In the genomic region with DNA sequence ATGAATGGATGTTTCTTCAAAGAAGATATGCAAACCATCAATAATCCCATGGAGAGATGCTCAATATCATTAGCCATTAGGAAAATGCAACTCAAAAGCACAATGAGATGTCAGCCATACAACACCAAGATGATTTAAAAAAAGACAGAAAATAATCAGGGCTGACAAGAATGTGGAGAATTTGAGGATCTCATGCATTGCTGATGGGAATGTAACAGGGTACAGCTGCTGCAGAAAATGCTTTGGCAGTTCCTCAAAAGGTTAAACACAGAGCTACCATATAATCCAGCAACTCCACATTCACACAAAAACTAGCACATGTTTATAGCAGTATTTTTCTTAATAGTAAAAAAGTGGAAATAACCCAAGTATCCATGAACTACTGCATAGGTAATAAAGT, we compare ENCODE assay signal across 28 cellular contexts.
"Had no signal": no experiment of that assay in that cellular context is flagged by ENCODE, and none has a peak within 500 bp of the region (broad histone marks: within the 10 kb centered on the region; RNA-seq: fewer than 3 reads in every experiment).

No MANE protein-coding gene starts in this region.

- H3K4me3 ChIP-seq: stomach, suprapubic skin, testis, thoracic aorta, thyroid gland, tibial artery, tibial nerve, transverse colon, upper lobe of left lung, upper lobe of right lung, uterus, vagina had no signal

- H3K27ac ChIP-seq: stomach, suprapubic skin, testis, thoracic aorta, thyroid gland, tibial artery, tibial nerve, transverse colon, upper lobe of left lung, upper lobe of right lung, uterus, vagina had no signal

- H3K36me3 ChIP-seq: stomach, suprapubic skin, thoracic aorta, thyroid gland, tibial artery, tibial nerve, transverse colon, upper lobe of left lung, upper lobe of right lung, uterus, vagina had no signal

- H3K27ac Mint-ChIP-seq: stimulated activated effector memory CD8-positive, alpha-beta T cell treated with anti-CD3 and anti-CD28 coated beads, Interleukin-12 subunit alpha, Interleukin-12 subunit beta, amount 100 ng/mL, for 72 hours; stimulated activated memory B cell treated with anti-CD40 and anti-IgM and Interleukin-4, amounts not matched to agents 10 μg/mL and 1 μg/mL and 100 μg/mL, for 72 hours; stimulated activated naive B cell treated with anti-CD40 and anti-IgM and Interleukin-4, amounts not matched to agents 10 μg/mL and 1 μg/mL and 100 μg/mL, for 72 hours; stimulated activated naive CD8-positive, alpha-beta T cell treated with anti-CD3 and anti-CD28 coated beads, Interleukin-15, Interleukin-2, amounts not matched to agents 100 ng/mL and 50 ng/mL, for 24 hours; type B pancreatic cell had no signal

- H3K4me1 Mint-ChIP-seq: stimulated activated effector memory CD8-positive, alpha-beta T cell treated with anti-CD3 and anti-CD28 coated beads, Interleukin-12 subunit alpha, Interleukin-12 subunit beta, amount 100 ng/mL, for 72 hours; stimulated activated memory B cell treated with anti-CD40 and anti-IgM and Interleukin-4, amounts not matched to agents 10 μg/mL and 1 μg/mL and 100 μg/mL, for 72 hours; stimulated activated naive CD8-positive, alpha-beta T cell treated with anti-CD3 and anti-CD28 coated beads, Interleukin-15, amount 100 ng/mL, for 72 hours had no signal

- H3K9me3 Mint-ChIP-seq: stimulated activated effector memory CD8-positive, alpha-beta T cell treated with anti-CD3 and anti-CD28 coated beads, Interleukin-12 subunit alpha, Interleukin-12 subunit beta, amount 100 ng/mL, for 72 hours; stimulated activated memory B cell treated with anti-CD40 and anti-IgM and Interleukin-4, amounts not matched to agents 10 μg/mL and 1 μg/mL and 100 μg/mL, for 72 hours; stimulated activated naive CD8-positive, alpha-beta T cell treated with anti-CD3 and anti-CD28 coated beads, Interleukin-15, amount 100 ng/mL, for 72 hours; stimulated activated naive CD8-positive, alpha-beta T cell treated with anti-CD3 and anti-CD28 coated beads, Interleukin-15, Interleukin-2, amounts not matched to agents 100 ng/mL and 50 ng/mL, for 24 hours; type B pancreatic cell had no signal

- H3K36me3 Mint-ChIP-seq: stimulated activated effector memory CD8-positive, alpha-beta T cell treated with anti-CD3 and anti-CD28 coated beads, Interleukin-12 subunit alpha, Interleukin-12 subunit beta, amount 100 ng/mL, for 72 hours; type B pancreatic cell had no signal

- H3K4me1 ChIP-seq: stomach, suprapubic skin, testis, thyroid gland, tibial artery, tibial nerve, transverse colon, upper lobe of left lung, upper lobe of right lung, uterus, vagina had no signal

- H3K4me3 Mint-ChIP-seq: stimulated activated effector memory CD8-positive, alpha-beta T cell treated with anti-CD3 and anti-CD28 coated beads, Interleukin-12 subunit alpha, Interleukin-12 subunit beta, amount 100 ng/mL, for 72 hours; stimulated activated memory B cell treated with anti-CD40 and anti-IgM and Interleukin-4, amounts not matched to agents 10 μg/mL and 1 μg/mL and 100 μg/mL, for 72 hours; stimulated activated naive B cell treated with anti-CD40 and anti-IgM and Interleukin-4, amounts not matched to agents 10 μg/mL and 1 μg/mL and 100 μg/mL, for 72 hours; stimulated activated naive CD8-positive, alpha-beta T cell treated with anti-CD3 and anti-CD28 coated beads, Interleukin-15, amount 100 ng/mL, for 72 hours; stimulated activated naive CD8-positive, alpha-beta T cell treated with anti-CD3 and anti-CD28 coated beads, Interleukin-15, Interleukin-2, amounts not matched to agents 100 ng/mL and 50 ng/mL, for 24 hours; type B pancreatic cell had no signal

- FAIRE-seq: urothelium cell line had no signal

- DNase-seq: stimulated activated CD4-positive, alpha-beta T cell treated with anti-CD3 and anti-CD28 coated beads, Interleukin-2, amount 100 ng/mL, for 48 hours; stimulated activated CD4-positive, alpha-beta T cell treated with anti-CD3 and anti-CD28 coated beads, Interleukin-4, amount 100 ng/mL, for 1 hour; stimulated activated CD4-positive, alpha-beta T cell treated with anti-CD3 and anti-CD28 coated beads, Interleukin-4, amount 100 ng/mL, for 24 hours; stimulated activated CD4-positive, alpha-beta T cell treated with anti-CD3 and anti-CD28 coated beads, Interleukin-4, amount 100 ng/mL, for 4 hours; stimulated activated CD8-positive, alpha-beta memory T cell treated with anti-CD3 and anti-CD28 coated beads, Interleukin-4, amount 100 ng/mL, for 48 hours; stimulated activated naive B cell treated with anti-CD40 and anti-IgM and Interleukin-4, amounts not matched to agents 10 μg/mL and 1 μg/mL and 100 μg/mL, for 72 hours; stimulated activated naive CD4-positive, alpha-beta T cell; stimulated activated naive CD4-positive, alpha-beta T cell treated with Interleukin-2 at 50 U/mL for 16 hours; stimulated activated naive CD8-positive, alpha-beta T cell treated with anti-CD3 and anti-CD28 coated beads, Interleukin-15, amount 100 ng/mL, for 72 hours; stimulated activated naive CD8-positive, alpha-beta T cell treated with anti-CD3 and anti-CD28 coated beads, Interleukin-15, Interleukin-2, amounts not matched to agents 100 U/mL and 50 U/mL, for 24 hours; stomach; substantia nigra; testis; thyroid gland; tibial artery; transverse colon; upper lobe of left lung; upper lobe of right lung; uterus had no signal

- H3K27me3 ChIP-seq: stomach, testis, thyroid gland, tibial artery, tibial nerve, transverse colon, upper lobe of left lung, upper lobe of right lung, uterus, vagina had no signal

- ATAC-seq: stimulated activated effector memory CD8-positive, alpha-beta T cell treated with anti-CD3 and anti-CD28 coated beads, Interleukin-12 subunit alpha, Interleukin-12 subunit beta, amount 100 ng/mL, for 72 hours; stimulated activated memory B cell treated with anti-CD40 and anti-IgM and Interleukin-4, amounts not matched to agents 10 μg/mL and 1 μg/mL and 100 μg/mL, for 72 hours; stimulated activated naive B cell treated with anti-CD40 and anti-IgM and Interleukin-4, amounts not matched to agents 10 μg/mL and 1 μg/mL and 100 μg/mL, for 72 hours; stimulated activated naive CD8-positive, alpha-beta T cell treated with anti-CD3 and anti-CD28 coated beads, Interleukin-15, amount 100 ng/mL, for 72 hours; stimulated activated naive CD8-positive, alpha-beta T cell treated with anti-CD3 and anti-CD28 coated beads, Interleukin-15, Interleukin-2, amounts not matched to agents 100 U/mL and 50 U/mL, for 24 hours; upper lobe of right lung had no signal

- H3K27me3 Mint-ChIP-seq: stimulated activated memory B cell treated with anti-CD40 and anti-IgM and Interleukin-4, amounts not matched to agents 10 μg/mL and 1 μg/mL and 100 μg/mL, for 72 hours; stimulated activated naive B cell treated with anti-CD40 and anti-IgM and Interleukin-4, amounts not matched to agents 10 μg/mL and 1 μg/mL and 100 μg/mL, for 72 hours; type B pancreatic cell had no signal

- H3K9me3 ChIP-seq: stomach, suprapubic skin, testis, thoracic aorta, thyroid gland, tibial artery, tibial nerve, transverse colon, upper lobe of left lung, upper lobe of right lung, uterus, vagina had no signal
